Comparison of ENCODE assay signal across 7 cellular contexts in genomic region chr19:12834976-12835757, GRCh38. TPM values are rescaled to one million over a fixed set of nuclear protein-coding genes. Genes with fewer than 3 reads are reported as not detected.
A peak's percentile ranks its signal among the peaks of the same experiment; 100 is the strongest.
DNase-seq lines count a peak whose midpoint lies in the region; ATAC-seq and TF ChIP-seq lines count a peak whose summit lies in the region.

No MANE protein-coding gene starts in this region.

- ATAC-seq in GM21786 (IDR thresholded peaks at IDR 0.05; ENCODE audit: unreplicated experiment) (no peak), HG02798 (IDR thresholded peaks at IDR 0.05; ENCODE audit: poor library complexity, unreplicated experiment) (no peak)

- peaks cover 23 to 25% (median 24%) of the 10 kb centered on the region in 3 donors for H3K4me1 Mint-ChIP-seq in IgD-negative memory B cell
- H3K4me1 Mint-ChIP-seq in activated CD4-positive, alpha-beta memory T cell treated with anti-CD3 and anti-CD28 coated beads for 36 hours (ENCODE audit: low read depth) = peaks cover 27% of the 10 kb centered on the region

- peaks cover 0 to 17% (median 6%) of the 10 kb centered on the region in 3 donors for H3K9me3 Mint-ChIP-seq in IgD-negative memory B cell
- no peaks in the 10 kb centered on the region for H3K9me3 Mint-ChIP-seq in activated CD4-positive, alpha-beta memory T cell treated with anti-CD3 and anti-CD28 coated beads for 36 hours

- peaks cover 59% of the 10 kb centered on the region for H3K4me1 ChIP-seq in DOHH2 (ENCODE audit: control insufficient read depth, low read length)
- peaks cover 18% of the 10 kb centered on the region for H3K4me1 ChIP-seq in mucosa of stomach (ENCODE audit: control insufficient read depth, insufficient read depth, low read length)

- peak; percentile 36 for DNase-seq in activated CD4-positive, alpha-beta memory T cell treated with anti-CD3 and anti-CD28 coated beads for 36 hours
- DNase-seq in cerebellar nuclear complex (lab: John Stamatoyannopoulos, UW) = no peak

- peak overlapping the region in 3 of 4 donors; percentile 63 to 90 (median 73) for H3K4me3 Mint-ChIP-seq in IgD-negative memory B cell
- no peak overlapping the region for H3K4me3 Mint-ChIP-seq in activated CD4-positive, alpha-beta memory T cell treated with anti-CD3 and anti-CD28 coated beads for 36 hours

- H3K4me2 ChIP-seq in DOHH2 (ENCODE audit: low read length) = peak overlapping the region; percentile 67

- CTCF ChIA-PET in activated CD4-positive, alpha-beta memory T cell treated with anti-CD3 and anti-CD28 coated beads for 36 hours (lab: Charles Lee) = interaction anchor here (0.5 to 1.5 kb wide), 6 partner anchors 11 to 73 kb away, joined by 3 to 6 read pairs (median 4); partner anchors contain the start of gene RNASEH2A

- peak overlapping the region; percentile 65 for H3K4me3 ChIP-seq in DOHH2 (ENCODE audit: low read length)
- peak overlapping the region; percentile 4 for H3K4me3 ChIP-seq in mucosa of stomach (ENCODE audit: low read length)

- no peak for TF ChIP-seq CTCF in DOHH2 (IDR thresholded peaks at IDR 0.05; ENCODE audit: low read depth, low read length, poor library complexity, severe bottlenecking)

- H3F3A ChIP-seq in DOHH2 (ENCODE audit: control insufficient read depth, insufficient read depth) = peaks cover 24% of the 10 kb centered on the region

- H3K36me3 Mint-ChIP-seq in IgD-negative memory B cell = no peaks in the 10 kb centered on the region
- no peaks in the 10 kb centered on the region for H3K36me3 Mint-ChIP-seq in activated CD4-positive, alpha-beta memory T cell treated with anti-CD3 and anti-CD28 coated beads for 36 hours

- H3K9me3 ChIP-seq in DOHH2 (ENCODE audit: control insufficient read depth, insufficient read depth, low read length) (no peaks in the 10 kb centered on the region), mucosa of stomach (ENCODE audit: control insufficient read depth, low read length) (no peaks in the 10 kb centered on the region)

- H3K27me3 ChIP-seq in DOHH2 (ENCODE audit: control insufficient read depth, low read length) = peaks cover 42% of the 10 kb centered on the region
- peaks cover 81% of the 10 kb centered on the region for H3K27me3 ChIP-seq in mucosa of stomach (ENCODE audit: control insufficient read depth, insufficient read depth, low read length)

- POLR2A ChIA-PET in activated CD4-positive, alpha-beta memory T cell treated with anti-CD3 and anti-CD28 coated beads for 36 hours (lab: Charles Lee) = no interaction called here

- H3K9ac ChIP-seq in mucosa of stomach (ENCODE audit: low read length) = no peak overlapping the region

- H4K20me1 ChIP-seq in DOHH2 (ENCODE audit: control insufficient read depth, insufficient read depth, low read depth, low read length) = peaks cover 4% of the 10 kb centered on the region; the same call in 1 of the 2 replicates

- H3K27me3 Mint-ChIP-seq in IgD-negative memory B cell = peaks cover 78% of the 10 kb centered on the region
- peaks cover 70% of the 10 kb centered on the region for H3K27me3 Mint-ChIP-seq in activated CD4-positive, alpha-beta memory T cell treated with anti-CD3 and anti-CD28 coated beads for 36 hours

- no peaks in the 10 kb centered on the region for H3K9me2 ChIP-seq in DOHH2 (replicated peaks; ENCODE audit: control insufficient read depth, low read length)

- peak overlapping the region; percentile 62 to 90 (median 81) for H3K27ac Mint-ChIP-seq in IgD-negative memory B cell
- H3K27ac Mint-ChIP-seq in activated CD4-positive, alpha-beta memory T cell treated with anti-CD3 and anti-CD28 coated beads for 36 hours = no peak overlapping the region

- H3K79me2 ChIP-seq in DOHH2 (ENCODE audit: control insufficient read depth, low read length) = no peaks in the 10 kb centered on the region

- intact Hi-C loops in activated CD4-positive, alpha-beta memory T cell treated with anti-CD3 and anti-CD28 coated beads for 36 hours (cut with micrococcal nuclease) = loop anchor here (5.0 kb wide), 2 partner anchors 33 to 58 kb away; partner anchors contain the start of genes HOOK2, PRDX2 and THSD8

- no peak overlapping the region for H3K27ac ChIP-seq in DOHH2 (ENCODE audit: low read depth, low read length)

- H3K36me3 ChIP-seq in DOHH2 (ENCODE audit: control insufficient read depth, low read length) = no peaks in the 10 kb centered on the region
- no peaks in the 10 kb centered on the region for H3K36me3 ChIP-seq in mucosa of stomach (ENCODE audit: control insufficient read depth, insufficient read depth, low read length)

RNA-seq across cellular contexts. Expression of gene RTBDN, which starts 0.8 kb away (rescaled TPM):
- not detected for polyA plus RNA-seq in IgD-negative memory B cell
- not detected for total RNA-seq in activated CD4-positive, alpha-beta memory T cell treated with anti-CD3 and anti-CD28 coated beads for 36 hours

RNA-seq across cellular contexts. Expression of gene MAST1, which starts 3.1 kb away (rescaled TPM):
- 1.2 TPM for polyA plus RNA-seq in IgD-negative memory B cell
- 1 to 10 TPM; 1.7 to 2.3 TPM for total RNA-seq in activated CD4-positive, alpha-beta memory T cell treated with anti-CD3 and anti-CD28 coated beads for 36 hours

RNA-seq across cellular contexts. Expression of gene RNASEH2A, which starts 28.8 kb away (rescaled TPM):
- 27.4 TPM for polyA plus RNA-seq in IgD-negative memory B cell
- total RNA-seq in activated CD4-positive, alpha-beta memory T cell treated with anti-CD3 and anti-CD28 coated beads for 36 hours = 10 to 100 TPM; 61.9 to 66.8 TPM

RNA-seq across cellular contexts. Expression of gene THSD8, which starts 33.3 kb away (rescaled TPM):
- polyA plus RNA-seq in IgD-negative memory B cell = 6.4 TPM
- total RNA-seq in activated CD4-positive, alpha-beta memory T cell treated with anti-CD3 and anti-CD28 coated beads for 36 hours = 10 to 100 TPM; 42.4 to 44.6 TPM

RNA-seq across cellular contexts. Expression of gene PRDX2, which starts 33.6 kb away (rescaled TPM):
- polyA plus RNA-seq in IgD-negative memory B cell = 195 TPM
- total RNA-seq in activated CD4-positive, alpha-beta memory T cell treated with anti-CD3 and anti-CD28 coated beads for 36 hours = 100 to 1,000 TPM; 253 to 258 TPM
